In the genomic region with DNA sequence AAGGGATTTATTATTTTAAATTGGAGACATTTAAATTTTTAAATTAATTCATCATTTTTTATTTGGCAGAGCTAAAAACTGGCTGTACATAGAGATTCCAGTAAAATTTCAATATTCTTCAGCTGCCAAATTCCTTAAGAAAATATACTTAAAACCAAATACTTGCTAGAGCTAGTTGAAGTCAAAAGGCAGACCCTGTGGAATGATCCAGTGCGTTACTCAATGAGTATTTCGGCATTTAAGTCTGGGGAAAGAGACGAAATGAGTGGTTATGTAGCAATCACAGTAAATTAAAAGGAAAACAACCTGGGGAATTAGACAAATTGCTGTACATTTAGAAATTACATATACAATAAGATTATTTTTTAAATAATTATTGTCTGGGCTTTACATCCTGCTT, we compare ENCODE assay signal across 25 cellular contexts.
"Had no signal": no experiment of that assay in that cellular context is flagged by ENCODE, and none has a peak within 500 bp of the region (broad histone marks: within the 10 kb centered on the region; RNA-seq: fewer than 3 reads in every experiment).

No MANE protein-coding gene starts in this region.

- H3K4me1 ChIP-seq: pancreas, prostate gland, right atrium auricular region, right lobe of liver, sigmoid colon, suprapubic skin, testis, tibial artery, transverse colon, upper lobe of right lung, uterus had no signal

- H3K4me3 ChIP-seq: pancreas, prostate gland, right atrium auricular region, right lobe of liver, sigmoid colon, suprapubic skin, testis, tibial artery, transverse colon, upper lobe of right lung, uterus had no signal

- DNase-seq: naive B cell; naive thymus-derived CD8-positive, alpha-beta T cell; nephron progenitor cell; occipital lobe; pancreas; retina; right lobe of liver; sigmoid colon; small intestine; stimulated activated CD4-positive, alpha-beta T cell treated with anti-CD3 and anti-CD28 coated beads, Interleukin-15, amount 100 ng/mL, for 24 hours; stimulated activated CD4-positive, alpha-beta T cell treated with anti-CD3 and anti-CD28 coated beads, Interleukin-2, amount 100 ng/mL, for 24 hours; stimulated activated CD4-positive, alpha-beta T cell treated with anti-CD3 and anti-CD28 coated beads, Interleukin-2, amount 100 ng/mL, for 48 hours; stimulated activated CD4-positive, alpha-beta T cell treated with anti-CD3 and anti-CD28 coated beads, Interleukin-4, amount 100 ng/mL, for 24 hours; stimulated activated naive B cell treated with anti-CD40 and anti-IgM and Interleukin-4, amounts not matched to agents 10 μg/mL and 1 μg/mL and 100 μg/mL, for 72 hours; stimulated activated naive CD4-positive, alpha-beta T cell treated with Interleukin-2 at 50 U/mL for 16 hours; substantia nigra; testis; tibial artery; transverse colon; upper lobe of right lung; uterus had no signal

- H3K27ac ChIP-seq: neutrophil, pancreas, prostate gland, right atrium auricular region, right lobe of liver, sigmoid colon, suprapubic skin, testis, tibial artery, transverse colon, upper lobe of right lung, uterus had no signal

- H3K36me3 ChIP-seq: neutrophil, pancreas, prostate gland, right atrium auricular region, right lobe of liver, sigmoid colon, suprapubic skin, tibial artery, transverse colon, upper lobe of right lung, uterus had no signal

- H3K9me3 ChIP-seq: neutrophil, pancreas, prostate gland, right atrium auricular region, right lobe of liver, sigmoid colon, suprapubic skin, testis, tibial artery, transverse colon, upper lobe of right lung, uterus had no signal

- H3K27me3 ChIP-seq: neutrophil, pancreas, right atrium auricular region, right lobe of liver, sigmoid colon, suprapubic skin, testis, tibial artery, transverse colon, upper lobe of right lung, uterus had no signal
